In the genomic region with DNA sequence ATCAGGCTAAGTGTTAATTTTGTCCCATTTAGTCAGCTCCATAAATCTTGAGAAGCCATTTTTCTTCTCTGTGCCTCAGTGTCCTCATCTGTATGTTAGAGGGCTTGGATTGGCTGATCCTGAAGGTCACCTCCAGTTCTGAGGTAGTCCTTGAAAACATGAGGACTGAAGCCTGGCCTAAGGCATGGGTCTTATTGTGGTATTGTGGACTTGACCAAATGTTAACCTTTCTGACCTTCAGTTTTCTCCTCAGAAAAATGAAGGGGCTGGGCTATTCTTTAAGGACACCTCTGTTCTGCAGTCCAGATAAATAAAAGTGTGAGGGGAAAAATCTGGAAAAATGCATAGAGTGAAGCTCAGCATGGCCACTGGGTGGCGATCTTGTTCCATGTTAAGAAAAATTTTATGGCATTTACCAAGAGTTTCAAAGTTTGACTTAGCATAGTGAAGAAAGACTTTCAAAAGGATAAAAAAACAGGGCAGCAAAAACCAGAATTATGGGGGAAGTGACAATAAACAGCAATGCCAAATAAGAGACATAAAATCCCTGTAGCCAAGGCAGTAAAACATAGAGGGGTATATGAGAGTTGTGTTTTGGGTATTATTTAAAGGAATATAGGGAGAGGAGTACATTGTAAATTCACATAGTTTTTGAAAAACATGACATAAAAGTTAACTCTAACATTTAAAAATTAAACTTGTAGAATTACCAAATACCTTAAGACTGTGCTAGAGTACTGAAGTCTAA, we compare ENCODE assay signal across 1 cellular context.
A peak's percentile ranks its signal among the peaks of the same experiment; 100 is the strongest.
TF ChIP-seq lines count a peak whose summit lies in the region.

No MANE protein-coding gene starts in this region.

TF ChIP-seq in HepG2, 621 proteins besides CTCF, POLR2A, EP300 and RAD21 (continued from another document and continues in another):
- TF ChIP-seq, protein P1, sequence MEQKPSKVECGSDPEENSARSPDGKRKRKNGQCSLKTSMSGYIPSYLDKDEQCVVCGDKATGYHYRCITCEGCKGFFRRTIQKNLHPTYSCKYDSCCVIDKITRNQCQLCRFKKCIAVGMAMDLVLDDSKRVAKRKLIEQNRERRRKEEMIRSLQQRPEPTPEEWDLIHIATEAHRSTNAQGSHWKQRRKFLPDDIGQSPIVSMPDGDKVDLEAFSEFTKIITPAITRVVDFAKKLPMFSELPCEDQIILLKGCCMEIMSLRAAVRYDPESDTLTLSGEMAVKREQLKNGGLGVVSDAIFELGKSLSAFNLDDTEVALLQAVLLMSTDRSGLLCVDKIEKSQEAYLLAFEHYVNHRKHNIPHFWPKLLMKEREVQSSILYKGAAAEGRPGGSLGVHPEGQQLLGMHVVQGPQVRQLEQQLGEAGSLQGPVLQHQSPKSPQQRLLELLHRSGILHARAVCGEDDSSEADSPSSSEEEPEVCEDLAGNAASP (CRISPR knock-in tag; IDR thresholded peaks at IDR 0.05; ENCODE audit: borderline replicate concordance) = 0 out of 2 replicates have a peak, but pooled peaks have one; percentile 37
- TF ChIP-seq NFIC (IDR thresholded peaks at IDR 0.05; ENCODE audit: low read length) (peak; percentile 43; the same call in 1 of the 2 replicates), POLR2AphosphoS2 (IDR thresholded peaks at IDR 0.05; ENCODE audit: low read depth, low read length) (no peak; the same call in 1 of the 2 replicates), MBD4 (IDR thresholded peaks at IDR 0.05; ENCODE audit: borderline replicate concordance, low read length) (peak; percentile 94), CBX5 (CRISPR knock-in tag; IDR thresholded peaks at IDR 0.05; ENCODE audit: borderline replicate concordance) (0 out of 2 replicates have a peak, but pooled peaks have one; percentile 29), ZNF816 (CRISPR knock-in tag; IDR thresholded peaks at IDR 0.05; ENCODE audit: borderline replicate concordance) (peak; percentile 84; the same call in 1 of the 2 replicates), TBP (CRISPR knock-in tag; IDR thresholded peaks at IDR 0.05) (no peak), BRD4 (CRISPR knock-in tag; IDR thresholded peaks at IDR 0.05) (peak; percentile 76), ZNF12 (CRISPR knock-in tag; IDR thresholded peaks at IDR 0.05) (peak; percentile 42; the same call in 1 of the 2 replicates), SALL2 (CRISPR knock-in tag; IDR thresholded peaks at IDR 0.05) (0 out of 2 replicates have a peak, but pooled peaks have one; percentile 44), HNF4A (CRISPR knock-in tag; IDR thresholded peaks at IDR 0.05) (peak; percentile 6; the same call in 1 of the 2 replicates), ZNF263 (CRISPR knock-in tag; IDR thresholded peaks at IDR 0.05) (peak; percentile 44; the same call in 1 of the 2 replicates), ZNF335 (CRISPR knock-in tag; IDR thresholded peaks at IDR 0.05) (peak; percentile 22; the same call in 1 of the 2 replicates), XBP1 (CRISPR knock-in tag; IDR thresholded peaks at IDR 0.05) (no peak), THAP11 (CRISPR knock-in tag; IDR thresholded peaks at IDR 0.05) (0 out of 2 replicates have a peak, but pooled peaks have one; percentile 38), PHF21A (CRISPR knock-in tag; IDR thresholded peaks at IDR 0.05) (peak; percentile 61; the same call in 1 of the 2 replicates), TGIF2 (CRISPR knock-in tag; IDR thresholded peaks at IDR 0.05) (peak; percentile 62; the same call in 1 of the 2 replicates), ZNF772 (CRISPR knock-in tag; IDR thresholded peaks at IDR 0.05) (no peak), FOXA3 (CRISPR knock-in tag; IDR thresholded peaks at IDR 0.05) (peak; percentile 48), FOXK1 (CRISPR knock-in tag; IDR thresholded peaks at IDR 0.05; ENCODE audit: borderline replicate concordance, low read depth) (peak; percentile 17; the same call in 1 of the 2 replicates), ZNF337 (CRISPR knock-in tag; IDR thresholded peaks at IDR 0.05; ENCODE audit: borderline replicate concordance, low read depth) (no peak), TBX2 (CRISPR knock-in tag; IDR thresholded peaks at IDR 0.05; ENCODE audit: borderline replicate concordance) (0 out of 2 replicates have a peak, but pooled peaks have one; percentile 31), SIN3A (IDR thresholded peaks at IDR 0.05; ENCODE audit: borderline replicate concordance, low read depth, low read length) (no peak), ZNF317 (CRISPR knock-in tag; IDR thresholded peaks at IDR 0.05) (no peak), GTF3A (CRISPR knock-in tag; conservative IDR thresholded peaks at IDR 0.05) (no peak), ZNF557 (CRISPR knock-in tag; IDR thresholded peaks at IDR 0.05) (peak; percentile 38; the same call in 1 of the 2 replicates), BCL6 (CRISPR knock-in tag; IDR thresholded peaks at IDR 0.05) (peak; percentile 19; the same call in 1 of the 2 replicates), TOE1 (CRISPR knock-in tag; IDR thresholded peaks at IDR 0.05) (0 out of 2 replicates have a peak, but pooled peaks have one; percentile 31), ZIK1 (CRISPR knock-in tag; IDR thresholded peaks at IDR 0.05; ENCODE audit: borderline replicate concordance, low read depth) (no peak), KLF6 (CRISPR knock-in tag; IDR thresholded peaks at IDR 0.05) (0 out of 2 replicates have a peak, but pooled peaks have one; percentile 28), GATAD2A (CRISPR knock-in tag; IDR thresholded peaks at IDR 0.05) (peak; percentile 87), NONO (IDR thresholded peaks at IDR 0.05) (no peak), NONO (CRISPR knock-in tag; conservative IDR thresholded peaks at IDR 0.05) (peak; percentile 29; the same call in 1 of the 2 replicates), TEAD3 (CRISPR knock-in tag; optimal IDR thresholded peaks at IDR 0.05; ENCODE audit: borderline replicate concordance) (peak; percentile 52), ISL2 (CRISPR knock-in tag; IDR thresholded peaks at IDR 0.05) (peak; percentile 21; the same call in 1 of the 2 replicates), CREB1 (IDR thresholded peaks at IDR 0.05) (no peak), CREB1 (CRISPR knock-in tag; IDR thresholded peaks at IDR 0.05) (no peak; the same call in 1 of the 2 replicates), BHLHE40 (IDR thresholded peaks at IDR 0.05; ENCODE audit: low read length) (peak; percentile 20; the same call in 1 of the 2 replicates), SMAD9 (CRISPR knock-in tag; IDR thresholded peaks at IDR 0.05) (no peak)
- TF ChIP-seq, protein P2, sequence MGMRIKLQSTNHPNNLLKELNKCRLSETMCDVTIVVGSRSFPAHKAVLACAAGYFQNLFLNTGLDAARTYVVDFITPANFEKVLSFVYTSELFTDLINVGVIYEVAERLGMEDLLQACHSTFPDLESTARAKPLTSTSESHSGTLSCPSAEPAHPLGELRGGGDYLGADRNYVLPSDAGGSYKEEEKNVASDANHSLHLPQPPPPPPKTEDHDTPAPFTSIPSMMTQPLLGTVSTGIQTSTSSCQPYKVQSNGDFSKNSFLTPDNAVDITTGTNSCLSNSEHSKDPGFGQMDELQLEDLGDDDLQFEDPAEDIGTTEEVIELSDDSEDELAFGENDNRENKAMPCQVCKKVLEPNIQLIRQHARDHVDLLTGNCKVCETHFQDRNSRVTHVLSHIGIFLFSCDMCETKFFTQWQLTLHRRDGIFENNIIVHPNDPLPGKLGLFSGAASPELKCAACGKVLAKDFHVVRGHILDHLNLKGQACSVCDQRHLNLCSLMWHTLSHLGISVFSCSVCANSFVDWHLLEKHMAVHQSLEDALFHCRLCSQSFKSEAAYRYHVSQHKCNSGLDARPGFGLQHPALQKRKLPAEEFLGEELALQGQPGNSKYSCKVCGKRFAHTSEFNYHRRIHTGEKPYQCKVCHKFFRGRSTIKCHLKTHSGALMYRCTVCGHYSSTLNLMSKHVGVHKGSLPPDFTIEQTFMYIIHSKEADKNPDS (CRISPR knock-in tag; IDR thresholded peaks at IDR 0.05) = no peak
- TF ChIP-seq, protein P3, sequence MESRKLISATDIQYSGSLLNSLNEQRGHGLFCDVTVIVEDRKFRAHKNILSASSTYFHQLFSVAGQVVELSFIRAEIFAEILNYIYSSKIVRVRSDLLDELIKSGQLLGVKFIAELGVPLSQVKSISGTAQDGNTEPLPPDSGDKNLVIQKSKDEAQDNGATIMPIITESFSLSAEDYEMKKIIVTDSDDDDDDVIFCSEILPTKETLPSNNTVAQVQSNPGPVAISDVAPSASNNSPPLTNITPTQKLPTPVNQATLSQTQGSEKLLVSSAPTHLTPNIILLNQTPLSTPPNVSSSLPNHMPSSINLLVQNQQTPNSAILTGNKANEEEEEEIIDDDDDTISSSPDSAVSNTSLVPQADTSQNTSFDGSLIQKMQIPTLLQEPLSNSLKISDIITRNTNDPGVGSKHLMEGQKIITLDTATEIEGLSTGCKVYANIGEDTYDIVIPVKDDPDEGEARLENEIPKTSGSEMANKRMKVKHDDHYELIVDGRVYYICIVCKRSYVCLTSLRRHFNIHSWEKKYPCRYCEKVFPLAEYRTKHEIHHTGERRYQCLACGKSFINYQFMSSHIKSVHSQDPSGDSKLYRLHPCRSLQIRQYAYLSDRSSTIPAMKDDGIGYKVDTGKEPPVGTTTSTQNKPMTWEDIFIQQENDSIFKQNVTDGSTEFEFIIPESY (CRISPR knock-in tag; IDR thresholded peaks at IDR 0.05) = peak; percentile 12; the same call in 1 of the 2 replicates
- TF ChIP-seq, protein P4, sequence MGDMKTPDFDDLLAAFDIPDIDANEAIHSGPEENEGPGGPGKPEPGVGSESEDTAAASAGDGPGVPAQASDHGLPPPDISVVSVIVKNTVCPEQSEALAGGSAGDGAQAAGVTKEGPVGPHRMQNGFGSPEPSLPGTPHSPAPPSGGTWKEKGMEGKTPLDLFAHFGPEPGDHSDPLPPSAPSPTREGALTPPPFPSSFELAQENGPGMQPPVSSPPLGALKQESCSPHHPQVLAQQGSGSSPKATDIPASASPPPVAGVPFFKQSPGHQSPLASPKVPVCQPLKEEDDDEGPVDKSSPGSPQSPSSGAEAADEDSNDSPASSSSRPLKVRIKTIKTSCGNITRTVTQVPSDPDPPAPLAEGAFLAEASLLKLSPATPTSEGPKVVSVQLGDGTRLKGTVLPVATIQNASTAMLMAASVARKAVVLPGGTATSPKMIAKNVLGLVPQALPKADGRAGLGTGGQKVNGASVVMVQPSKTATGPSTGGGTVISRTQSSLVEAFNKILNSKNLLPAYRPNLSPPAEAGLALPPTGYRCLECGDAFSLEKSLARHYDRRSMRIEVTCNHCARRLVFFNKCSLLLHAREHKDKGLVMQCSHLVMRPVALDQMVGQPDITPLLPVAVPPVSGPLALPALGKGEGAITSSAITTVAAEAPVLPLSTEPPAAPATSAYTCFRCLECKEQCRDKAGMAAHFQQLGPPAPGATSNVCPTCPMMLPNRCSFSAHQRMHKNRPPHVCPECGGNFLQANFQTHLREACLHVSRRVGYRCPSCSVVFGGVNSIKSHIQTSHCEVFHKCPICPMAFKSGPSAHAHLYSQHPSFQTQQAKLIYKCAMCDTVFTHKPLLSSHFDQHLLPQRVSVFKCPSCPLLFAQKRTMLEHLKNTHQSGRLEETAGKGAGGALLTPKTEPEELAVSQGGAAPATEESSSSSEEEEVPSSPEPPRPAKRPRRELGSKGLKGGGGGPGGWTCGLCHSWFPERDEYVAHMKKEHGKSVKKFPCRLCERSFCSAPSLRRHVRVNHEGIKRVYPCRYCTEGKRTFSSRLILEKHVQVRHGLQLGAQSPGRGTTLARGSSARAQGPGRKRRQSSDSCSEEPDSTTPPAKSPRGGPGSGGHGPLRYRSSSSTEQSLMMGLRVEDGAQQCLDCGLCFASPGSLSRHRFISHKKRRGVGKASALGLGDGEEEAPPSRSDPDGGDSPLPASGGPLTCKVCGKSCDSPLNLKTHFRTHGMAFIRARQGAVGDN (CRISPR knock-in tag; IDR thresholded peaks at IDR 0.05) = no peak
- TF ChIP-seq, protein P5, sequence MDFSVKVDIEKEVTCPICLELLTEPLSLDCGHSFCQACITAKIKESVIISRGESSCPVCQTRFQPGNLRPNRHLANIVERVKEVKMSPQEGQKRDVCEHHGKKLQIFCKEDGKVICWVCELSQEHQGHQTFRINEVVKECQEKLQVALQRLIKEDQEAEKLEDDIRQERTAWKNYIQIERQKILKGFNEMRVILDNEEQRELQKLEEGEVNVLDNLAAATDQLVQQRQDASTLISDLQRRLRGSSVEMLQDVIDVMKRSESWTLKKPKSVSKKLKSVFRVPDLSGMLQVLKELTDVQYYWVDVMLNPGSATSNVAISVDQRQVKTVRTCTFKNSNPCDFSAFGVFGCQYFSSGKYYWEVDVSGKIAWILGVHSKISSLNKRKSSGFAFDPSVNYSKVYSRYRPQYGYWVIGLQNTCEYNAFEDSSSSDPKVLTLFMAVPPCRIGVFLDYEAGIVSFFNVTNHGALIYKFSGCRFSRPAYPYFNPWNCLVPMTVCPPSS (IDR thresholded peaks at IDR 0.05) = no peak
- TF ChIP-seq, protein P6, sequence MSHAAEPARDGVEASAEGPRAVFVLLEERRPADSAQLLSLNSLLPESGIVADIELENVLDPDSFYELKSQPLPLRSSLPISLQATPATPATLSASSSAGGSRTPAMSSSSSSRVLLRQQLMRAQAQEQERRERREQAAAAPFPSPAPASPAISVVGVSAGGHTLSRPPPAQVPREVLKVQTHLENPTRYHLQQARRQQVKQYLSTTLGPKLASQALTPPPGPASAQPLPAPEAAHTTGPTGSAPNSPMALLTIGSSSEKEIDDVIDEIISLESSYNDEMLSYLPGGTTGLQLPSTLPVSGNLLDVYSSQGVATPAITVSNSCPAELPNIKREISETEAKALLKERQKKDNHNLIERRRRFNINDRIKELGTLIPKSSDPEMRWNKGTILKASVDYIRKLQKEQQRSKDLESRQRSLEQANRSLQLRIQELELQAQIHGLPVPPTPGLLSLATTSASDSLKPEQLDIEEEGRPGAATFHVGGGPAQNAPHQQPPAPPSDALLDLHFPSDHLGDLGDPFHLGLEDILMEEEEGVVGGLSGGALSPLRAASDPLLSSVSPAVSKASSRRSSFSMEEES (CRISPR knock-in tag; IDR thresholded peaks at IDR 0.05) = peak; percentile 28; the same call in 1 of the 2 replicates
- TF ChIP-seq, protein P7, sequence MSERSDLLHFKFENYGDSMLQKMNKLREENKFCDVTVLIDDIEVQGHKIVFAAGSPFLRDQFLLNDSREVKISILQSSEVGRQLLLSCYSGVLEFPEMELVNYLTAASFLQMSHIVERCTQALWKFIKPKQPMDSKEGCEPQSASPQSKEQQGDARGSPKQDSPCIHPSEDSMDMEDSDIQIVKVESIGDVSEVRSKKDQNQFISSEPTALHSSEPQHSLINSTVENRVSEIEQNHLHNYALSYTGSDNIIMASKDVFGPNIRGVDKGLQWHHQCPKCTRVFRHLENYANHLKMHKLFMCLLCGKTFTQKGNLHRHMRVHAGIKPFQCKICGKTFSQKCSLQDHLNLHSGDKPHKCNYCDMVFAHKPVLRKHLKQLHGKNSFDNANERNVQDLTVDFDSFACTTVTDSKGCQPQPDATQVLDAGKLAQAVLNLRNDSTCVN (CRISPR knock-in tag; IDR thresholded peaks at IDR 0.05; ENCODE audit: borderline replicate concordance) = peak; percentile 61; the same call in 1 of the 2 replicates
- TF ChIP-seq, protein P8, sequence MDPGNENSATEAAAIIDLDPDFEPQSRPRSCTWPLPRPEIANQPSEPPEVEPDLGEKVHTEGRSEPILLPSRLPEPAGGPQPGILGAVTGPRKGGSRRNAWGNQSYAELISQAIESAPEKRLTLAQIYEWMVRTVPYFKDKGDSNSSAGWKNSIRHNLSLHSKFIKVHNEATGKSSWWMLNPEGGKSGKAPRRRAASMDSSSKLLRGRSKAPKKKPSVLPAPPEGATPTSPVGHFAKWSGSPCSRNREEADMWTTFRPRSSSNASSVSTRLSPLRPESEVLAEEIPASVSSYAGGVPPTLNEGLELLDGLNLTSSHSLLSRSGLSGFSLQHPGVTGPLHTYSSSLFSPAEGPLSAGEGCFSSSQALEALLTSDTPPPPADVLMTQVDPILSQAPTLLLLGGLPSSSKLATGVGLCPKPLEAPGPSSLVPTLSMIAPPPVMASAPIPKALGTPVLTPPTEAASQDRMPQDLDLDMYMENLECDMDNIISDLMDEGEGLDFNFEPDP (CRISPR knock-in tag; conservative IDR thresholded peaks at IDR 0.05) = peak; percentile 89; the same call in 1 of the 2 replicates
